In the genomic region with DNA sequence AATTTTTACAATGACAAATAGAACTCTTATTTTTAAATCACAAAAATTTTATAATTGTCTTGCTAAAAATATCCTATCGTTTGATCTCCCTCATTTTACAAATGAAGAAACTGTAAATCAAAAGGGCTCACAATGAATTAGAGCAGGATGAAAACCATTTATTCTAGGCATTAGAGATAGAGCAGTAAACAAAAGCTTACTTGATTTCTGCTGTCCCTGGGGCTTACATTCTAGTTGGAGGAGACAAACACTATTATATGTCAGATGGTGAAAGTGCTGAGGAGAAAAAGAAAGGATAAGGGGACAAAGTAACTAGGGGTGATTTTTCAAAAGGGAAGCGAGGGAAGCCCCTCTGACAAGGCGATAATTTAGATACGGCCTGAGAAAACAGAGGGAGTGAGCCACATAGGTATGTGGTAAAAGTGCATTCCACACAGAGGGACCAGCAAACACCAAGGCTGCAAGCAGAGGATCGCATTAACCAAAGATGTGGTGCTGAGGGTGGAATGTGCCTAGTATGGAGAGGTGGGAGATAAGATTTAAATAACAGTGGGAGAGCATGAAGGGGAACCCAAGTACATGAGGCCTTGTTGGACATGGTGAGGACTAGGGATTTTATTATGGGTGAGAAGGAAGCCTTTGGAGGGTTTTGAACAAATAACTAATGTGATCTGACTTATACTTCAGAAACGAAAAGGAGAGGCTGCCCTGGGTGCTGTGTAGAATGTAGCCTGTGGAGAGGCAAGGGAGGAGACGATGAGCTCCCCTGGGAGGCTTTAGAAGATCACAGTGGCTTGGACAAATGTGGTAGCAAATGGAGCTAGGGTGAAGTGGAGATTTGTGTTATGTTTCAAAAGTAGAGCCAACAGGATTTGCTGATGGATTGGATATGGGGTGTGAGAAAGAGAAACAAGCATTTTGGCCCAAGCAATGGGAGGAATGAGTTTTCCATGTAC, we compare ENCODE assay signal across 17 cellular contexts.
DNase-seq lines count a peak whose midpoint lies in the region; ATAC-seq, FAIRE-seq and TF ChIP-seq lines count a peak whose summit lies in the region.
"Had no signal": no experiment of that assay in that cellular context is flagged by ENCODE, and none has a peak within 500 bp of the region (broad histone marks: within the 10 kb centered on the region; RNA-seq: fewer than 3 reads in every experiment).

No MANE protein-coding gene starts in this region.

- no TSS peak for BruUV-seq in OCI-LY7 (replicated peaks; lab: Mats Ljungman, UMichigan)

- H3K9ac ChIP-seq in SK-N-SH: peak overlapping the region; percentile 62

- H3K27me3 ChIP-seq in SK-N-SH (ENCODE audit: insufficient read depth): no peaks in the 10 kb centered on the region
- H3K27me3 ChIP-seq: hepatocyte, suprapubic skin had no signal

- H3F3A ChIP-seq in SK-N-SH (replicated peaks; ENCODE audit: insufficient read depth): peaks cover 38% of the 10 kb centered on the region

- H3K4me1 ChIP-seq in SK-N-SH (ENCODE audit: control insufficient read depth in 1 of 2, insufficient read depth in 2 of 2, low read depth in 1 of 2, low read length in 1 of 2): peaks cover 0 to 41% of the 10 kb centered on the region in 2 experiments
- H3K4me1 ChIP-seq in OCI-LY7 (ENCODE audit: insufficient read depth, low read length, poor library complexity, severe bottlenecking): no peaks in the 10 kb centered on the region

- H3K4me3 Mint-ChIP-seq in activated naive CD8-positive, alpha-beta T cell treated with anti-CD3 and anti-CD28 coated beads, Interleukin-2, amount 10 ng/mL, durations not matched to agents 7 days and 5 days: no peak overlapping the region
- no peak overlapping the region for H3K4me3 Mint-ChIP-seq in activated naive CD8-positive, alpha-beta T cell treated with anti-CD3 and anti-CD28 coated beads, Interleukin-2, amount 50 U/mL, for 24 hours
- H3K4me3 Mint-ChIP-seq: activated CD4-positive, alpha-beta memory T cell treated with anti-CD3 and anti-CD28 coated beads, Interleukin-2, amount 10 ng/mL, durations not matched to agents 7 days and 5 days had no signal

- H3K4me3 ChIP-seq in SK-N-SH (ENCODE audit: low read depth in 2 of 2, low read length in 1 of 2) (no peak overlapping the region), OCI-LY7 (ENCODE audit: low read depth, low read length, poor library complexity, severe bottlenecking) (no peak overlapping the region)
- H3K4me3 ChIP-seq: hepatocyte, suprapubic skin had no signal

- DNase-seq in activated naive CD8-positive, alpha-beta T cell treated with anti-CD3 and anti-CD28 coated beads, Interleukin-2, amount 10 ng/mL, durations not matched to agents 7 days and 5 days: no peak
- DNase-seq in activated naive CD8-positive, alpha-beta T cell treated with anti-CD3 and anti-CD28 coated beads, Interleukin-2, amount 50 U/mL, for 24 hours: no peak
- DNase-seq in SK-N-SH: no peak
- peak; percentile 29 for DNase-seq in iPS-NIHi7 (ENCODE audit: extremely low spot score)
- DNase-seq in urothelium cell line (ENCODE audit: low spot score): peak; percentile 22
- DNase-seq in putamen (ENCODE audit: low spot score): no peak
- no peak for DNase-seq in OCI-LY7 (ENCODE audit: low spot score)
- DNase-seq: activated CD4-positive, alpha-beta memory T cell treated with anti-CD3 and anti-CD28 coated beads, Interleukin-2, amount 10 ng/mL, durations not matched to agents 7 days and 5 days; activated effector memory CD4-positive, alpha-beta T cell treated with Interleukin-2 at 50 U/mL for 16 hours; NCI-H1930; NCI-H69; occipital lobe; SHP77 treated with DMSO at 0.1 percent for 48 hours had no signal

- no peak overlapping the region for H2AFZ ChIP-seq in SK-N-SH (ENCODE audit: low read depth)
- H2AFZ ChIP-seq in OCI-LY7 (ENCODE audit: low read length): no peak overlapping the region
- H2AFZ ChIP-seq: hepatocyte had no signal

- H3K4me1 Mint-ChIP-seq in activated naive CD8-positive, alpha-beta T cell treated with anti-CD3 and anti-CD28 coated beads, Interleukin-2, amount 10 ng/mL, durations not matched to agents 7 days and 5 days: peaks cover 11% of the 10 kb centered on the region
- peaks cover 3% of the 10 kb centered on the region for H3K4me1 Mint-ChIP-seq in activated naive CD8-positive, alpha-beta T cell treated with anti-CD3 and anti-CD28 coated beads, Interleukin-2, amount 50 U/mL, for 24 hours

- FAIRE-seq in urothelium cell line (lab: Jason Lieb, UNC): no peak
- FAIRE-seq: A204.1 had no signal

- H3K9me3 ChIP-seq in SK-N-SH (no peaks in the 10 kb centered on the region), OCI-LY7 (ENCODE audit: low read length) (no peaks in the 10 kb centered on the region)
- H3K9me3 ChIP-seq: suprapubic skin had no signal

- H3K79me2 ChIP-seq in SK-N-SH (ENCODE audit: insufficient read depth) (peaks cover 12% of the 10 kb centered on the region; the same call in 1 of the 2 replicates), OCI-LY7 (ENCODE audit: insufficient read depth, low read depth, low read length) (no peaks in the 10 kb centered on the region)

- peaks cover 49% of the 10 kb centered on the region for H3K36me3 Mint-ChIP-seq in activated naive CD8-positive, alpha-beta T cell treated with anti-CD3 and anti-CD28 coated beads, Interleukin-2, amount 10 ng/mL, durations not matched to agents 7 days and 5 days
- peaks cover 59% of the 10 kb centered on the region for H3K36me3 Mint-ChIP-seq in activated naive CD8-positive, alpha-beta T cell treated with anti-CD3 and anti-CD28 coated beads, Interleukin-2, amount 50 U/mL, for 24 hours (ENCODE audit: low read depth)

- intact Hi-C loops in OCI-LY7 (cut with micrococcal nuclease; ENCODE audit: unreplicated experiment): no loop called here

- no peaks in the 10 kb centered on the region for H3K9me2 ChIP-seq in SK-N-SH
- H3K9me2 ChIP-seq in OCI-LY7 (ENCODE audit: insufficient read depth, low read length): no peaks in the 10 kb centered on the region

- H3K36me3 ChIP-seq in SK-N-SH (replicated peaks in 1 of 2; ENCODE audit: control insufficient read depth in 1 of 2, insufficient read depth in 2 of 2, low read length in 1 of 2): peaks cover 12 to 28% of the 10 kb centered on the region in 2 experiments
- peaks cover 12% of the 10 kb centered on the region; the same call in 1 of the 2 replicates for H3K36me3 ChIP-seq in OCI-LY7 (ENCODE audit: insufficient read depth, low read length)

- H3K27ac Mint-ChIP-seq in activated naive CD8-positive, alpha-beta T cell treated with anti-CD3 and anti-CD28 coated beads, Interleukin-2, amount 10 ng/mL, durations not matched to agents 7 days and 5 days: peak overlapping the region; percentile 22
- H3K27ac Mint-ChIP-seq in activated naive CD8-positive, alpha-beta T cell treated with anti-CD3 and anti-CD28 coated beads, Interleukin-2, amount 50 U/mL, for 24 hours: no peak overlapping the region
- H3K27ac Mint-ChIP-seq: activated CD4-positive, alpha-beta memory T cell treated with anti-CD3 and anti-CD28 coated beads, Interleukin-2, amount 10 ng/mL, durations not matched to agents 7 days and 5 days had no signal

- TF ChIP-seq CTCF in SK-N-SH (IDR thresholded peaks at IDR 0.05) (no peak), OCI-LY7 (conservative IDR thresholded peaks at IDR 0.05; ENCODE audit: low read length) (no peak)

- CTCF ChIA-PET in SK-N-SH (lab: Yijun Ruan, JAX) (interaction anchor here (1.6 kb wide), 1 partner anchor 28 kb away, joined by 3 read pairs; no protein-coding TSS in a partner anchor), OCI-LY7 (lab: Charles Lee; ENCODE audit: unreplicated experiment) (no interaction called here)

- H3K9me3 Mint-ChIP-seq in activated naive CD8-positive, alpha-beta T cell treated with anti-CD3 and anti-CD28 coated beads, Interleukin-2, amount 10 ng/mL, durations not matched to agents 7 days and 5 days: peaks cover 4% of the 10 kb centered on the region
- H3K9me3 Mint-ChIP-seq in activated naive CD8-positive, alpha-beta T cell treated with anti-CD3 and anti-CD28 coated beads, Interleukin-2, amount 50 U/mL, for 24 hours: no peaks in the 10 kb centered on the region

- peak overlapping the region; percentile 84 to 91 for H3K27ac ChIP-seq in SK-N-SH (ENCODE audit: low read depth in 2 of 2, low read length in 1 of 2)
- H3K27ac ChIP-seq in OCI-LY7 (ENCODE audit: low read depth, low read length, poor library complexity, severe bottlenecking): no peak overlapping the region

- POLR2A ChIA-PET in activated naive CD8-positive, alpha-beta T cell treated with anti-CD3 and anti-CD28 coated beads, Interleukin-2, amount 10 ng/mL, durations not matched to agents 7 days and 5 days (lab: Charles Lee): no interaction called here
- POLR2A ChIA-PET in SK-N-SH (lab: Yijun Ruan, JAX) (no interaction called here), OCI-LY7 (lab: Charles Lee) (interaction anchor here (0.6 to 1.4 kb wide), 2 partner anchors 10 to 24 kb away, joined by 3 to 5 read pairs; no protein-coding TSS in a partner anchor)

- TF ChIP-seq EP300 in SK-N-SH (IDR thresholded peaks at IDR 0.05; ENCODE audit: borderline replicate concordance in 1 of 2, low read depth in 1 of 2, low read length in 1 of 2): no peak

- no peak for ATAC-seq in activated naive CD8-positive, alpha-beta T cell treated with anti-CD3 and anti-CD28 coated beads, Interleukin-2, amount 10 ng/mL, durations not matched to agents 7 days and 5 days (ENCODE audit: low read depth)
- ATAC-seq in activated naive CD8-positive, alpha-beta T cell treated with anti-CD3 and anti-CD28 coated beads, Interleukin-2, amount 50 U/mL, for 24 hours: no peak
- no peak for ATAC-seq in HG02885 (IDR thresholded peaks at IDR 0.05; ENCODE audit: poor library complexity, unreplicated experiment)

- TF ChIP-seq RAD21 in SK-N-SH (IDR thresholded peaks at IDR 0.05; ENCODE audit: low read length): no peak

- H3K4me2 ChIP-seq in SK-N-SH (peak overlapping the region; percentile 50), OCI-LY7 (ENCODE audit: low read length) (no peak overlapping the region)
- H3K4me2 ChIP-seq: hepatocyte had no signal

- WGBS in SK-N-SH (ENCODE audit: low lambda C conversion rate): 76% methylated on average over 7 of the region's 7 CpGs

- no peaks in the 10 kb centered on the region for H3K27me3 Mint-ChIP-seq in activated naive CD8-positive, alpha-beta T cell treated with anti-CD3 and anti-CD28 coated beads, Interleukin-2, amount 10 ng/mL, durations not matched to agents 7 days and 5 days
- H3K27me3 Mint-ChIP-seq in activated naive CD8-positive, alpha-beta T cell treated with anti-CD3 and anti-CD28 coated beads, Interleukin-2, amount 50 U/mL, for 24 hours: no peaks in the 10 kb centered on the region
- H3K27me3 Mint-ChIP-seq: activated CD4-positive, alpha-beta memory T cell treated with anti-CD3 and anti-CD28 coated beads, Interleukin-2, amount 10 ng/mL, durations not matched to agents 7 days and 5 days had no signal

- H4K20me1 ChIP-seq in SK-N-SH (ENCODE audit: insufficient read depth) (no peaks in the 10 kb centered on the region), OCI-LY7 (ENCODE audit: insufficient read depth, low read length) (no peaks in the 10 kb centered on the region)

TF ChIP-seq in SK-N-SH, 30 proteins besides CTCF, POLR2A, EP300 and RAD21 (continues in another document):
- no peak for TF ChIP-seq RXRA (IDR thresholded peaks at IDR 0.05; ENCODE audit: borderline replicate concordance, low read depth)
- no peak for TF ChIP-seq MXI1 (IDR thresholded peaks at IDR 0.05; ENCODE audit: low read depth, low read length)

Comparison
In these comparisons a context has a peak if more than half of its experiments do, and no peak if none do; other contexts are left out.
1. DNase-seq: peak in iPS-NIHi7 (single experiment) and urothelium cell line (single experiment); none in activated naive CD8-positive, alpha-beta T cell treated with anti-CD3 and anti-CD28 coated beads, Interleukin-2, amount 10 ng/mL, durations not matched to agents 7 days and 5 days (single experiment), activated naive CD8-positive, alpha-beta T cell treated with anti-CD3 and anti-CD28 coated beads, Interleukin-2, amount 50 U/mL, for 24 hours (single experiment), SK-N-SH (single experiment), putamen (single experiment) and OCI-LY7 (single experiment).